8 cellular contexts compared by ENCODE assay signal in genomic region chr22:43001271-43002197, GRCh38. TPM values are rescaled to one million over a fixed set of nuclear protein-coding genes. Genes with fewer than 3 reads are reported as not detected.
DNase-seq lines count a peak whose midpoint lies in the region; ATAC-seq and TF ChIP-seq lines count a peak whose summit lies in the region.

No MANE protein-coding gene starts in this region.

- no peak overlapping the region for H3K4ac ChIP-seq in neuronal stem cell (ENCODE audit: low read length)

- WGBS in neuronal stem cell (ENCODE audit: extremely low coverage in 2 of 2, insufficient read length in 2 of 2, insufficient replicate concordance in 1 of 2), 2 donors: no CpG with 5 or more reads among the region's 3 CpGs

- no peak overlapping the region for H3K4me2 ChIP-seq in neuronal stem cell (ENCODE audit: insufficient read depth, low read length, poor library complexity, severe bottlenecking)

- H3K9ac ChIP-seq in neuronal stem cell (ENCODE audit: low read depth, low read length, poor library complexity): no peak overlapping the region

- intact Hi-C loops in activated B cell treated with CpG ODN at 0.5 μM for 24 hours (cut with micrococcal nuclease) (loop anchor here (2.0 to 5.0 kb wide), 2 partner anchors 13 to 34 kb away; partner anchors contain the start of gene PACSIN2), left cardiac atrium (cut with DNase I) (loop anchor here in 1 of 2 donors (5.0 kb wide), 1 partner anchor 39 kb away; no protein-coding TSS in a partner anchor)

- no peaks in the 10 kb centered on the region for H3K9me3 Mint-ChIP-seq in activated B cell treated with CpG ODN at 0.5 μM for 24 hours

- peak overlapping the region; percentile 41 for H3K27ac Mint-ChIP-seq in activated B cell treated with CpG ODN at 0.5 μM for 24 hours

- TF ChIP-seq CTCF in activated B cell treated with CpG ODN at 0.5 μM for 24 hours (IDR thresholded peaks at IDR 0.05): no peak

- peak; percentile 25 for DNase-seq in HT1080 (ENCODE audit: low read depth)
- DNase-seq in activated B cell treated with CpG ODN at 0.5 μM for 24 hours: no peak
- DNase-seq in left cardiac atrium: no peak
- DNase-seq in KG1 (lab: John Stamatoyannopoulos, UW): no peak
- DNase-seq in neuronal stem cell (ENCODE audit: low spot score): no peak

- no peak overlapping the region for H2BK15ac ChIP-seq in neuronal stem cell (ENCODE audit: low read length)

- H3K36me3 Mint-ChIP-seq in activated B cell treated with CpG ODN at 0.5 μM for 24 hours (ENCODE audit: low read depth): no peaks in the 10 kb centered on the region

- H4K91ac ChIP-seq in neuronal stem cell (ENCODE audit: low read depth, low read length, poor library complexity): no peak overlapping the region

- peak overlapping the region; percentile 3 for H3K4me3 Mint-ChIP-seq in activated B cell treated with CpG ODN at 0.5 μM for 24 hours

- H2BK12ac ChIP-seq in neuronal stem cell (ENCODE audit: low read length): no peak overlapping the region

- H3K27ac ChIP-seq in skin epidermis (peak overlapping the region in 16 of 21 experiments; percentile 1 to 59 (median 37)), neuronal stem cell (replicated peaks; ENCODE audit: low read length) (no peak overlapping the region)

- no peak overlapping the region for H2BK120ac ChIP-seq in neuronal stem cell (ENCODE audit: low read depth, low read length)

- POLR2A ChIA-PET in activated B cell treated with CpG ODN at 0.5 μM for 24 hours (lab: Charles Lee): interaction anchor here (0.6 to 3.0 kb wide), 3 partner anchors 13 to 77 kb away, joined by 3 to 21 read pairs (median 6); partner anchors contain the start of gene PACSIN2

- ATAC-seq in activated B cell treated with CpG ODN at 0.5 μM for 24 hours (ENCODE audit: low read depth): peak; percentile 55
- peak; percentile 25 to 43 for ATAC-seq in left cardiac atrium
- ATAC-seq in GM18861 (IDR thresholded peaks at IDR 0.05; ENCODE audit: unreplicated experiment): no peak
- ATAC-seq in esophagus mucosa: no peak

- no peak overlapping the region for H2AFZ ChIP-seq in neuronal stem cell (ENCODE audit: low read length)

- CTCF ChIA-PET in activated B cell treated with CpG ODN at 0.5 μM for 24 hours (lab: Charles Lee): interaction anchor here (1.5 to 2.0 kb wide), 2 partner anchors 79 to 133 kb away, joined by 3 to 8 read pairs; no protein-coding TSS in a partner anchor

- H3K4me1 ChIP-seq in neuronal stem cell (ENCODE audit: control insufficient read depth in 2 of 2, insufficient read depth in 1 of 2, low read depth in 1 of 2, low read length in 2 of 2): peaks cover 9 to 16% of the 10 kb centered on the region in 2 donors

- H3K23ac ChIP-seq in neuronal stem cell (ENCODE audit: low read depth, low read length, poor library complexity): no peak overlapping the region

- no peaks in the 10 kb centered on the region for H3K36me3 ChIP-seq in neuronal stem cell (replicated peaks in 1 of 2; ENCODE audit: control insufficient read depth in 2 of 2, insufficient read depth in 2 of 2, low read length in 2 of 2)

- H2AK5ac ChIP-seq in neuronal stem cell (ENCODE audit: low read depth, low read length): no peak overlapping the region

- peaks cover 12 to 20% of the 10 kb centered on the region in 2 donors for H3K9me3 ChIP-seq in neuronal stem cell (replicated peaks in 1 of 2; ENCODE audit: control insufficient read depth in 2 of 2, insufficient read depth in 1 of 2, low read depth in 1 of 2, low read length in 2 of 2)

- no peak overlapping the region for H3K14ac ChIP-seq in neuronal stem cell (ENCODE audit: low read length)

- H3K4me3 ChIP-seq in skin epidermis (no peak overlapping the region), neuronal stem cell (ENCODE audit: low read length in 2 of 2) (no peak overlapping the region)

- H2BK5ac ChIP-seq in neuronal stem cell (ENCODE audit: low read length): no peak overlapping the region

- H4K8ac ChIP-seq in neuronal stem cell (ENCODE audit: low read depth, low read length): no peak overlapping the region

- no peaks in the 10 kb centered on the region for H3K27me3 ChIP-seq in neuronal stem cell (ENCODE audit: control insufficient read depth in 3 of 3, insufficient read depth in 3 of 3, low read depth in 1 of 3, low read length in 3 of 3)

- peaks cover 4% of the 10 kb centered on the region for H3K79me1 ChIP-seq in neuronal stem cell (ENCODE audit: low read depth, low read length)

- H3K4me1 Mint-ChIP-seq in activated B cell treated with CpG ODN at 0.5 μM for 24 hours: peaks cover 87% of the 10 kb centered on the region

- no peaks in the 10 kb centered on the region for H3K27me3 Mint-ChIP-seq in activated B cell treated with CpG ODN at 0.5 μM for 24 hours

- H3K18ac ChIP-seq in neuronal stem cell (ENCODE audit: low read length): no peak overlapping the region

RNA-seq across cellular contexts. Expression of gene PACSIN2, which starts 13.4 kb away (rescaled TPM):
- total RNA-seq in HT1080 (2014; rRNA removed; shearing (Covaris generic)): 47.9 and 53.9 TPM in 2 replicates
- 64.3 and 71.1 TPM in 2 replicates for polyA plus RNA-seq in HT1080 (2015; cell fraction: cytosol; rRNA removed)
- polyA plus RNA-seq in HT1080 (2015; cell fraction: nucleus; rRNA removed): 111 and 115 TPM in 2 replicates
- total RNA-seq in activated B cell treated with CpG ODN at 0.5 μM for 24 hours (47.5 and 48.9 TPM in 2 replicates), left cardiac atrium (10 to 100 TPM; 55.8 to 62.9 TPM), esophagus mucosa (29.7 TPM)
- 34.2 TPM for polyA plus RNA-seq in neuronal stem cell (2013, experiment 1 of 2)
- polyA plus RNA-seq in neuronal stem cell (2013, experiment 2 of 2): 34.2 TPM

Comparison
In these comparisons a context has a peak if more than half of its experiments do, and no peak if none do; other contexts are left out.
1. ATAC-seq: peak in activated B cell treated with CpG ODN at 0.5 μM for 24 hours (single experiment) and left cardiac atrium (2 of 2); none in GM18861 (single experiment) and esophagus mucosa (single experiment).